ENCODE assay signal across 1 cellular context in the genomic region with DNA sequence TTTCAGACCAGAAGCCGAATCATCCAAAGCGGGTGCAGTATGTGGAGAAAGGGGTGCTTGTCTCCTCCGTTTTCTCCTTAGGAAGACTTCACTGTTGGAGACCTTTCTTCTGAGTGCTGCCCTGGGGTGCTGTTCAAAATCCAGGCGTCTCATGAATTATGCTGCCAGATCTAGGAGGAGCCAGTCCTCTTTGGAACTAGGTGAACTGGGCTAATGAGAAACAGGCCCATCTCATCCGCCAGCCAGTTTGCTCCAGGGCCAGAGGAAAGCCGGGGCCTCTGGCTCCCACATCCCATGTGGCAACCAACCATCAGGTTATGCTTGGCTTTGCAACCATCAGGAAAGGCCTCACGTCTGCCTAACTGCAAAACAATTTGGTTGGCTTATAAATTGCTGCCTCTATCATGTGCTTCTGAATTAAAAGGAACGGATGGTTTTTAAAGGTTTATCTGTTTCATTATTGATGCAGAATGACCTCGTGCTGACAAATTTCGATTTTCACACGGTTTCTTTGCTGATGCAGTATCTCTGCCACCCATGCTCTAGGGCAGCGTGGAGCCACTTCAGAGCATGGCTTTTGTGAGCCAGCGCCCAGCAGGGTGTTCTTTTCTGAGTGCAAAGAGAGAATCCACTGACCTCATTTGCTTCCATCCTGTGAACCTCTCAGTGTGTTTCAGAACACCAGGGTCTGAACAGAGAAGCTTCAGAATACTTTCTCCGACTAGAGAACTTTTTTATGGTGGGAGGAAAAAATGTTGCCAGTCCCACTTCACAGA.
TF ChIP-seq lines count a peak whose summit lies in the region.

No MANE protein-coding gene starts in this region.

TF ChIP-seq in SK-N-SH treated with all-trans-retinoic acid at 6 μM for 48 hours, 23 proteins besides CTCF, POLR2A, EP300 and RAD21 (continued from another document):
- TF ChIP-seq TCF4 (CRISPR knock-in tag; IDR thresholded peaks at IDR 0.05; ENCODE audit: borderline replicate concordance): peak; percentile 83
- 0 out of 2 replicates have a peak, but pooled peaks have one; percentile 26 for TF ChIP-seq ZFP3 (CRISPR knock-in tag; IDR thresholded peaks at IDR 0.05)
- no peak; the same call in 1 of the 2 replicates for TF ChIP-seq ESRRG (CRISPR knock-in tag; IDR thresholded peaks at IDR 0.05)
- no peak for TF ChIP-seq ZNF70 (CRISPR knock-in tag; IDR thresholded peaks at IDR 0.05)
- 0 out of 2 replicates have a peak, but pooled peaks have one; percentile 29 for TF ChIP-seq CSDC2 (CRISPR knock-in tag; IDR thresholded peaks at IDR 0.05)
- TF ChIP-seq ARNTL (CRISPR knock-in tag; IDR thresholded peaks at IDR 0.05; ENCODE audit: borderline replicate concordance, low read depth): no peak
- TF ChIP-seq, protein P1, sequence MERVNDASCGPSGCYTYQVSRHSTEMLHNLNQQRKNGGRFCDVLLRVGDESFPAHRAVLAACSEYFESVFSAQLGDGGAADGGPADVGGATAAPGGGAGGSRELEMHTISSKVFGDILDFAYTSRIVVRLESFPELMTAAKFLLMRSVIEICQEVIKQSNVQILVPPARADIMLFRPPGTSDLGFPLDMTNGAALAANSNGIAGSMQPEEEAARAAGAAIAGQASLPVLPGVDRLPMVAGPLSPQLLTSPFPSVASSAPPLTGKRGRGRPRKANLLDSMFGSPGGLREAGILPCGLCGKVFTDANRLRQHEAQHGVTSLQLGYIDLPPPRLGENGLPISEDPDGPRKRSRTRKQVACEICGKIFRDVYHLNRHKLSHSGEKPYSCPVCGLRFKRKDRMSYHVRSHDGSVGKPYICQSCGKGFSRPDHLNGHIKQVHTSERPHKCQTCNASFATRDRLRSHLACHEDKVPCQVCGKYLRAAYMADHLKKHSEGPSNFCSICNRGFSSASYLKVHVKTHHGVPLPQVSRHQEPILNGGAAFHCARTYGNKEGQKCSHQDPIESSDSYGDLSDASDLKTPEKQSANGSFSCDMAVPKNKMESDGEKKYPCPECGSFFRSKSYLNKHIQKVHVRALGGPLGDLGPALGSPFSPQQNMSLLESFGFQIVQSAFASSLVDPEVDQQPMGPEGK (CRISPR knock-in tag; IDR thresholded peaks at IDR 0.05; ENCODE audit: borderline replicate concordance): no peak
- TF ChIP-seq GLIS3 (CRISPR knock-in tag; IDR thresholded peaks at IDR 0.05): no peak
- TF ChIP-seq, protein P2, sequence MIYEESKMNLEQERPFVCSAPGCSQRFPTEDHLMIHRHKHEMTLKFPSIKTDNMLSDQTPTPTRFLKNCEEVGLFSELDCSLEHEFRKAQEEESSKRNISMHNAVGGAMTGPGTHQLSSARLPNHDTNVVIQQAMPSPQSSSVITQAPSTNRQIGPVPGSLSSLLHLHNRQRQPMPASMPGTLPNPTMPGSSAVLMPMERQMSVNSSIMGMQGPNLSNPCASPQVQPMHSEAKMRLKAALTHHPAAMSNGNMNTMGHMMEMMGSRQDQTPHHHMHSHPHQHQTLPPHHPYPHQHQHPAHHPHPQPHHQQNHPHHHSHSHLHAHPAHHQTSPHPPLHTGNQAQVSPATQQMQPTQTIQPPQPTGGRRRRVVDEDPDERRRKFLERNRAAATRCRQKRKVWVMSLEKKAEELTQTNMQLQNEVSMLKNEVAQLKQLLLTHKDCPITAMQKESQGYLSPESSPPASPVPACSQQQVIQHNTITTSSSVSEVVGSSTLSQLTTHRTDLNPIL (CRISPR knock-in tag; IDR thresholded peaks at IDR 0.05; ENCODE audit: low read depth): no peak
- TF ChIP-seq ZFP30 (CRISPR knock-in tag; IDR thresholded peaks at IDR 0.05): 0 out of 2 replicates have a peak, but pooled peaks have one; percentile 20
- TF ChIP-seq TSHZ2 (CRISPR knock-in tag; IDR thresholded peaks at IDR 0.05): peak; percentile 55; the same call in 1 of the 2 replicates
- TF ChIP-seq TOX (CRISPR knock-in tag; IDR thresholded peaks at IDR 0.05; ENCODE audit: borderline replicate concordance): no peak
- no peak for TF ChIP-seq POU6F1 (CRISPR knock-in tag; IDR thresholded peaks at IDR 0.05; ENCODE audit: borderline replicate concordance, low read depth)
- TF ChIP-seq BACH2 (CRISPR knock-in tag; IDR thresholded peaks at IDR 0.05; ENCODE audit: borderline replicate concordance): no peak
- TF ChIP-seq OSR1 (CRISPR knock-in tag; IDR thresholded peaks at IDR 0.05): no peak
- TF ChIP-seq ZNF8 (CRISPR knock-in tag; IDR thresholded peaks at IDR 0.05): no peak
- TF ChIP-seq SNAI2 (CRISPR knock-in tag; IDR thresholded peaks at IDR 0.05): peak; percentile 55; the same call in 1 of the 2 replicates
- no peak for TF ChIP-seq ZC3H10 (CRISPR knock-in tag; IDR thresholded peaks at IDR 0.05)
- 0 out of 2 replicates have a peak, but pooled peaks have one; percentile 16 for TF ChIP-seq CSRNP3 (CRISPR knock-in tag; IDR thresholded peaks at IDR 0.05)
- TF ChIP-seq ISL1 (CRISPR knock-in tag; IDR thresholded peaks at IDR 0.05): peak; percentile 39; the same call in 1 of the 2 replicates
- TF ChIP-seq RARB (CRISPR knock-in tag; IDR thresholded peaks at IDR 0.05): no peak
- no peak for TF ChIP-seq PPARA (CRISPR knock-in tag; IDR thresholded peaks at IDR 0.05; ENCODE audit: borderline replicate concordance)
